ENCODE assay signal across 8 cellular contexts in genomic region chr10:178208-178607, GRCh38. TPM values are rescaled to one million over a fixed set of nuclear protein-coding genes. Genes with fewer than 3 reads are reported as not detected.
A peak's percentile ranks its signal among the peaks of the same experiment; 100 is the strongest.
DNase-seq lines count a peak whose midpoint lies in the region; ATAC-seq and TF ChIP-seq lines count a peak whose summit lies in the region.

No MANE protein-coding gene starts in this region.

- H3K4me3 ChIP-seq in breast epithelium = no peak overlapping the region

- no peak for TF ChIP-seq POLR2A in breast epithelium (IDR thresholded peaks at IDR 0.05)

- H3K27ac ChIP-seq in breast epithelium = no peak overlapping the region

- no peaks in the 10 kb centered on the region for H3K4me1 ChIP-seq in breast epithelium

- H3K27me3 ChIP-seq in breast epithelium = no peaks in the 10 kb centered on the region

- POLR2A ChIA-PET in activated CD4-positive, alpha-beta memory T cell treated with anti-CD3 and anti-CD28 coated beads for 36 hours (lab: Charles Lee) = no interaction called here

- DNase-seq in DMS 273 (lab: John Stamatoyannopoulos, UW; ENCODE audit: unreplicated experiment) (peak; percentile 23), LHCN-M2 (ENCODE audit: low read depth) (peak; percentile 29), breast epithelium (ENCODE audit: low spot score in 2 of 2) (no peak), midbrain (lab: John Stamatoyannopoulos, UW) (peak; percentile 16), head of caudate nucleus (no peak), amniotic stem cell (lab: John Stamatoyannopoulos, UW) (no peak)
- no peak for DNase-seq in activated CD4-positive, alpha-beta memory T cell treated with anti-CD3 and anti-CD28 coated beads for 36 hours

- no peak for ATAC-seq in HG03280 (IDR thresholded peaks at IDR 0.05; ENCODE audit: unreplicated experiment)

- intact Hi-C loops in breast epithelium (cut with DNase I; ENCODE audit: low total_unique reads) (no loop called here), head of caudate nucleus (cut with DNase I) (no loop called here)
- intact Hi-C loops in activated CD4-positive, alpha-beta memory T cell treated with anti-CD3 and anti-CD28 coated beads for 36 hours (cut with micrococcal nuclease) = no loop called here

- no peak overlapping the region for H3K27ac Mint-ChIP-seq in activated CD4-positive, alpha-beta memory T cell treated with anti-CD3 and anti-CD28 coated beads for 36 hours

- no peaks in the 10 kb centered on the region for H3K9me3 ChIP-seq in breast epithelium

- peaks cover 20% of the 10 kb centered on the region for H3K4me1 Mint-ChIP-seq in activated CD4-positive, alpha-beta memory T cell treated with anti-CD3 and anti-CD28 coated beads for 36 hours (ENCODE audit: low read depth)

- CTCF ChIA-PET in activated CD4-positive, alpha-beta memory T cell treated with anti-CD3 and anti-CD28 coated beads for 36 hours (lab: Charles Lee) = no interaction called here

- no peak overlapping the region for H3K4me3 Mint-ChIP-seq in activated CD4-positive, alpha-beta memory T cell treated with anti-CD3 and anti-CD28 coated beads for 36 hours

- peak in 2 of 3 donors; percentile 33 to 45 for TF ChIP-seq CTCF in breast epithelium (IDR thresholded peaks at IDR 0.05)

- H3K9me3 Mint-ChIP-seq in activated CD4-positive, alpha-beta memory T cell treated with anti-CD3 and anti-CD28 coated beads for 36 hours = no peaks in the 10 kb centered on the region

- no peaks in the 10 kb centered on the region for H3K36me3 ChIP-seq in breast epithelium

- no peaks in the 10 kb centered on the region for H3K27me3 Mint-ChIP-seq in activated CD4-positive, alpha-beta memory T cell treated with anti-CD3 and anti-CD28 coated beads for 36 hours

- peaks cover 4% of the 10 kb centered on the region for H3K36me3 Mint-ChIP-seq in activated CD4-positive, alpha-beta memory T cell treated with anti-CD3 and anti-CD28 coated beads for 36 hours

RNA-seq across cellular contexts. Expression of gene ZMYND11, which starts 43.0 kb away (rescaled TPM):
- total RNA-seq in LHCN-M2 (2014; rRNA removed) = 59.8 and 64.1 TPM in 2 replicates
- polyA plus RNA-seq in LHCN-M2 (2012) = 30.5 TPM
- total RNA-seq in breast epithelium = 10 to 100 TPM; 73.7 to 96.2 (median 83.7) TPM
- total RNA-seq in activated CD4-positive, alpha-beta memory T cell treated with anti-CD3 and anti-CD28 coated beads for 36 hours = 10 to 100 TPM; 15.9 to 19.4 TPM

Comparison
In these comparisons a context has a peak if more than half of its experiments do, and no peak if none do; other contexts are left out.
1. DNase-seq: peak in DMS 273 (single experiment), LHCN-M2 (single experiment) and midbrain (single experiment); none in breast epithelium (0 of 2), activated CD4-positive, alpha-beta memory T cell treated with anti-CD3 and anti-CD28 coated beads for 36 hours (single experiment), head of caudate nucleus (0 of 42) and amniotic stem cell (single experiment).